Comparison of ENCODE assay signal across 15 cellular contexts in genomic region chr1:234920136-234920842, GRCh38.
DNase-seq lines count a peak whose midpoint lies in the region; ATAC-seq and TF ChIP-seq lines count a peak whose summit lies in the region.
"Had no signal": no experiment of that assay in that cellular context is flagged by ENCODE, and none has a peak within 500 bp of the region (broad histone marks: within the 10 kb centered on the region; RNA-seq: fewer than 3 reads in every experiment).

No MANE protein-coding gene starts in this region.

- no peak for DNase-seq in H9
- peak in 2 of 7 donors; percentile 11 to 17 for DNase-seq in adrenal gland
- no peak for DNase-seq in lung (ENCODE audit: low spot score)
- no peak for DNase-seq in stimulated activated effector memory CD8-positive, alpha-beta T cell treated with anti-CD3 and anti-CD28 coated beads, Interleukin-12 subunit alpha, Interleukin-12 subunit beta, amount 100 ng/mL, for 72 hours (ENCODE audit: low spot score in 2 of 2)
- DNase-seq in SK-N-SH, result no peak
- DNase-seq in CD14-positive monocyte (ENCODE audit: low spot score), result no peak
- DNase-seq: activated CD8-positive, alpha-beta memory T cell treated with anti-CD3 and anti-CD28 coated beads, Interleukin-2, amount 10 ng/mL, durations not matched to agents 7 days and 5 days; AML-193; Calu3; NCI-H1417; NCI-H2171 treated with DMSO at 0.1 percent for 48 hours; stimulated activated naive B cell treated with anti-CD40 and anti-IgM and Interleukin-4, amounts not matched to agents 10 μg/mL and 1 μg/mL and 100 μg/mL, for 72 hours; T-helper 2 cell had no signal

- TF ChIP-seq EP300 in SK-N-SH (IDR thresholded peaks at IDR 0.05; ENCODE audit: borderline replicate concordance in 1 of 2, low read depth in 1 of 2, low read length in 1 of 2), result no peak

- H4K91ac ChIP-seq in H9 (ENCODE audit: insufficient read length, low read depth, low read length), result no peak overlapping the region

- H4K20me1 ChIP-seq in H9 (ENCODE audit: control insufficient read depth, insufficient read depth, insufficient read length), result no peaks in the 10 kb centered on the region
- no peaks in the 10 kb centered on the region for H4K20me1 ChIP-seq in SK-N-SH (ENCODE audit: insufficient read depth)

- no peaks in the 10 kb centered on the region for H3F3A ChIP-seq in SK-N-SH (replicated peaks; ENCODE audit: insufficient read depth)

- POLR2A ChIA-PET in SK-N-SH (lab: Yijun Ruan, JAX), result no interaction called here

- H4K8ac ChIP-seq in H9 (replicated peaks; ENCODE audit: insufficient read length, low read depth, low read length), result no peak overlapping the region

- no peak overlapping the region for H2BK12ac ChIP-seq in H9 (ENCODE audit: insufficient read length, low read depth, low read length)

- H2BK15ac ChIP-seq in H9 (ENCODE audit: low read depth, low read length), result no peak overlapping the region

- H3K4me1 Mint-ChIP-seq in H9 (peaks cover 18 to 28% of the 10 kb centered on the region in 2 experiments), CD14-positive monocyte (peaks cover 54% of the 10 kb centered on the region)
- H3K4me1 Mint-ChIP-seq in stimulated activated effector memory CD8-positive, alpha-beta T cell treated with anti-CD3 and anti-CD28 coated beads, Interleukin-12 subunit alpha, Interleukin-12 subunit beta, amount 100 ng/mL, for 72 hours, result peaks cover 21% of the 10 kb centered on the region

- H3K27me3 ChIP-seq in H9 (ENCODE audit: insufficient read depth, low read length), result no peaks in the 10 kb centered on the region
- H3K27me3 ChIP-seq in adrenal gland, result no peaks in the 10 kb centered on the region
- no peaks in the 10 kb centered on the region for H3K27me3 ChIP-seq in lung (ENCODE audit: control insufficient read depth, insufficient read depth)
- no peaks in the 10 kb centered on the region for H3K27me3 ChIP-seq in SK-N-SH (ENCODE audit: insufficient read depth)

- H3K9me3 ChIP-seq in H9 (ENCODE audit: control insufficient read depth, low read depth, low read length) (no peaks in the 10 kb centered on the region), adrenal gland (replicated peaks in 1 of 3) (no peaks in the 10 kb centered on the region), lung (ENCODE audit: control insufficient read depth in 2 of 2, insufficient read depth in 1 of 2, low read length in 1 of 2) (no peaks in the 10 kb centered on the region), SK-N-SH (no peaks in the 10 kb centered on the region)

- no peak overlapping the region for H3K23ac ChIP-seq in H9 (ENCODE audit: insufficient read length, low read depth, low read length)

- H2BK5ac ChIP-seq in H9 (ENCODE audit: insufficient read length, low read length), result no peak overlapping the region

- TF ChIP-seq CTCF in H9 (conservative IDR thresholded peaks at IDR 0.05) (no peak), adrenal gland (IDR thresholded peaks at IDR 0.05) (no peak), lung (IDR thresholded peaks at IDR 0.05; ENCODE audit: control extremely low read depth, extremely low read depth) (no peak), SK-N-SH (IDR thresholded peaks at IDR 0.05) (no peak), CD14-positive monocyte (IDR thresholded peaks at IDR 0.05) (no peak)

- H3K36me3 Mint-ChIP-seq in H9 (ENCODE audit: insufficient read depth in 1 of 3, low read depth in 3 of 3) (no peaks in the 10 kb centered on the region; a peak in 1 of 7 replicates), CD14-positive monocyte (peaks cover 2 to 6% of the 10 kb centered on the region in 2 donors)
- H3K36me3 Mint-ChIP-seq in stimulated activated effector memory CD8-positive, alpha-beta T cell treated with anti-CD3 and anti-CD28 coated beads, Interleukin-12 subunit alpha, Interleukin-12 subunit beta, amount 100 ng/mL, for 72 hours, result no peaks in the 10 kb centered on the region

- no peak for TF ChIP-seq POLR2A in adrenal gland (IDR thresholded peaks at IDR 0.05)

- peak overlapping the region in 2 of 3 experiments; percentile 49 to 66; a peak in 2 of 7 replicates for H3K27ac Mint-ChIP-seq in H9
- peak overlapping the region; percentile 73 for H3K27ac Mint-ChIP-seq in stimulated activated effector memory CD8-positive, alpha-beta T cell treated with anti-CD3 and anti-CD28 coated beads, Interleukin-12 subunit alpha, Interleukin-12 subunit beta, amount 100 ng/mL, for 72 hours
- peak overlapping the region in 1 of 7 donors; percentile 19 for H3K27ac Mint-ChIP-seq in CD14-positive monocyte
- H3K27ac Mint-ChIP-seq: activated CD8-positive, alpha-beta memory T cell treated with anti-CD3 and anti-CD28 coated beads, Interleukin-2, amount 10 ng/mL, durations not matched to agents 7 days and 5 days; stimulated activated naive B cell treated with anti-CD40 and anti-IgM and Interleukin-4, amounts not matched to agents 10 μg/mL and 1 μg/mL and 100 μg/mL, for 72 hours had no signal

- intact Hi-C loops in adrenal gland (cut with DNase I) (no loop called here), CD14-positive monocyte (cut with micrococcal nuclease) (loop anchor here in 1 of 2 donors (5.0 kb wide), 1 partner anchor 38 kb away; no protein-coding TSS in a partner anchor)

- H3K27me3 Mint-ChIP-seq in H9 (ENCODE audit: low read depth), result peaks cover 12% of the 10 kb centered on the region
- H3K27me3 Mint-ChIP-seq in CD14-positive monocyte (ENCODE audit: low read depth in 3 of 3), result peaks cover 0 to 3% (median 2%) of the 10 kb centered on the region in 3 donors
- H3K27me3 Mint-ChIP-seq: activated CD8-positive, alpha-beta memory T cell treated with anti-CD3 and anti-CD28 coated beads, Interleukin-2, amount 10 ng/mL, durations not matched to agents 7 days and 5 days had no signal

- H3K9me2 ChIP-seq in SK-N-SH, result no peaks in the 10 kb centered on the region

- no peak overlapping the region for H3T11ph ChIP-seq in H9 (ENCODE audit: low read length)

- H3K4me3 Mint-ChIP-seq in H9 (no peak overlapping the region), CD14-positive monocyte (no peak overlapping the region)
- no peak overlapping the region for H3K4me3 Mint-ChIP-seq in stimulated activated effector memory CD8-positive, alpha-beta T cell treated with anti-CD3 and anti-CD28 coated beads, Interleukin-12 subunit alpha, Interleukin-12 subunit beta, amount 100 ng/mL, for 72 hours
- H3K4me3 Mint-ChIP-seq: activated CD8-positive, alpha-beta memory T cell treated with anti-CD3 and anti-CD28 coated beads, Interleukin-2, amount 10 ng/mL, durations not matched to agents 7 days and 5 days; stimulated activated naive B cell treated with anti-CD40 and anti-IgM and Interleukin-4, amounts not matched to agents 10 μg/mL and 1 μg/mL and 100 μg/mL, for 72 hours had no signal

- H4K5ac ChIP-seq in H9 (ENCODE audit: insufficient read length, low read depth, low read length), result no peak overlapping the region

- CTCF ChIA-PET in SK-N-SH (lab: Yijun Ruan, JAX), result no interaction called here

- WGBS in H9 (ENCODE audit: extremely low coverage, insufficient read length, low lambda C conversion rate), result no CpG with 5 or more reads among the region's 8 CpGs
- WGBS in adrenal gland, 4 donors, result 81 to 91% (median 88%) methylated on average over 8 of the region's 8 CpGs
- 91 to 92% methylated on average over 8 of the region's 8 CpGs for WGBS in lung, 2 donors
- WGBS in SK-N-SH (ENCODE audit: low lambda C conversion rate), result 89% methylated on average over 7 of the region's 8 CpGs

- H3K27ac ChIP-seq in H9 (ENCODE audit: insufficient read length, low read depth, low read length), result no peak overlapping the region
- peak overlapping the region in 3 of 5 donors; percentile 67 to 94 (median 80) for H3K27ac ChIP-seq in adrenal gland
- H3K27ac ChIP-seq in lung (ENCODE audit: low read depth in 1 of 2, low read length in 1 of 2), result peak overlapping the region; percentile 6 to 71
- no peak overlapping the region for H3K27ac ChIP-seq in SK-N-SH (ENCODE audit: low read depth in 2 of 2, low read length in 1 of 2)

- H2BK20ac ChIP-seq in H9 (ENCODE audit: low read depth, low read length, poor library complexity, severe bottlenecking), result no peak overlapping the region

- H3K56ac ChIP-seq in H9 (ENCODE audit: insufficient read length, low read depth, low read length), result no peak overlapping the region

- H3K79me1 ChIP-seq in H9 (ENCODE audit: insufficient read depth, low read depth, low read length, poor library complexity, severe bottlenecking), result no peaks in the 10 kb centered on the region

- no peak overlapping the region for H2BK120ac ChIP-seq in H9 (ENCODE audit: low read depth, low read length, poor library complexity, severe bottlenecking)

- H2AFZ ChIP-seq in H9 (ENCODE audit: low read length) (no peak overlapping the region), SK-N-SH (ENCODE audit: low read depth) (no peak overlapping the region)

- H3K4me2 ChIP-seq in H9 (ENCODE audit: insufficient read depth, insufficient read length, low read length) (no peak overlapping the region), SK-N-SH (no peak overlapping the region)

- no peak overlapping the region for H3K18ac ChIP-seq in H9 (ENCODE audit: insufficient read length, low read depth, low read length)

- ATAC-seq in lung (ENCODE audit: insufficient read depth, low FRiP score) (no peak), HG02623 (IDR thresholded peaks at IDR 0.05; ENCODE audit: unreplicated experiment) (no peak)
- ATAC-seq in stimulated activated effector memory CD8-positive, alpha-beta T cell treated with anti-CD3 and anti-CD28 coated beads, Interleukin-12 subunit alpha, Interleukin-12 subunit beta, amount 100 ng/mL, for 72 hours, result no peak
- ATAC-seq: activated CD4-positive, CD25-positive, alpha-beta regulatory T cell treated with anti-CD3 and anti-CD28 coated beads, Interleukin-2, amount 50 U/mL, for 24 hours; activated CD8-positive, alpha-beta memory T cell treated with anti-CD3 and anti-CD28 coated beads, Interleukin-2, amount 10 ng/mL, durations not matched to agents 7 days and 5 days; stimulated activated naive B cell treated with anti-CD40 and anti-IgM and Interleukin-4, amounts not matched to agents 10 μg/mL and 1 μg/mL and 100 μg/mL, for 72 hours had no signal

- H3K9me3 Mint-ChIP-seq in H9 (no peaks in the 10 kb centered on the region; a peak in 1 of 5 replicates), CD14-positive monocyte (peaks cover 0 to 7% (median 3%) of the 10 kb centered on the region in 7 donors)
- H3K9me3 Mint-ChIP-seq in stimulated activated effector memory CD8-positive, alpha-beta T cell treated with anti-CD3 and anti-CD28 coated beads, Interleukin-12 subunit alpha, Interleukin-12 subunit beta, amount 100 ng/mL, for 72 hours, result no peaks in the 10 kb centered on the region

- H3K4ac ChIP-seq in H9 (ENCODE audit: low read depth, low read length), result no peak overlapping the region

- H2AK5ac ChIP-seq in H9 (ENCODE audit: insufficient read length, low read length), result no peak overlapping the region

- H3K4me1 ChIP-seq in H9 (ENCODE audit: insufficient read depth, low read length) (no peaks in the 10 kb centered on the region), adrenal gland (replicated peaks in 1 of 2) (peaks cover 10 to 41% of the 10 kb centered on the region in 2 donors), lung (ENCODE audit: control insufficient read depth in 2 of 2, insufficient read depth in 2 of 2, low read length in 2 of 2) (peaks cover 16 to 22% of the 10 kb centered on the region in 2 donors), SK-N-SH (ENCODE audit: control insufficient read depth in 1 of 2, insufficient read depth in 2 of 2, low read depth in 1 of 2, low read length in 1 of 2) (peaks cover 0 to 12% of the 10 kb centered on the region in 2 experiments; a peak in 1 of 4 replicates)

- H3K36me3 ChIP-seq in adrenal gland (replicated peaks in 1 of 2) (no peaks in the 10 kb centered on the region), lung (ENCODE audit: control insufficient read depth in 2 of 2, insufficient read depth in 2 of 2, low read length in 2 of 2) (no peaks in the 10 kb centered on the region), SK-N-SH (replicated peaks in 1 of 2; ENCODE audit: control insufficient read depth in 1 of 2, insufficient read depth in 2 of 2, low read length in 1 of 2) (no peaks in the 10 kb centered on the region)

- no peaks in the 10 kb centered on the region for H3K23me2 ChIP-seq in H9 (ENCODE audit: insufficient read length, low read depth, low read length, poor library complexity, severe bottlenecking)

- H3K4me3 ChIP-seq in adrenal gland, result no peak overlapping the region
- H3K4me3 ChIP-seq in lung, result no peak overlapping the region
- H3K4me3 ChIP-seq in SK-N-SH (ENCODE audit: low read depth in 2 of 2, low read length in 1 of 2), result no peak overlapping the region

- H3K9ac ChIP-seq in H9 (ENCODE audit: extremely low read depth, insufficient read length, low read length) (no peak overlapping the region), SK-N-SH (no peak overlapping the region)

- no peak overlapping the region for H3K14ac ChIP-seq in H9 (ENCODE audit: insufficient read depth, low read length)

- TF ChIP-seq RAD21 in SK-N-SH (IDR thresholded peaks at IDR 0.05; ENCODE audit: low read length), result no peak

- H3K79me2 ChIP-seq in H9 (ENCODE audit: insufficient read depth, low read length) (no peaks in the 10 kb centered on the region), SK-N-SH (ENCODE audit: insufficient read depth) (no peaks in the 10 kb centered on the region)

Comparison
In these comparisons a context has a peak if more than half of its experiments do, and no peak if none do; other contexts are left out.
1. H3K27ac ChIP-seq: peak in adrenal gland (3 of 5) and lung (2 of 2); none in H9 (single experiment) and SK-N-SH (0 of 2).